Comparison of ENCODE assay signal across 1 cellular context in the genomic region with DNA sequence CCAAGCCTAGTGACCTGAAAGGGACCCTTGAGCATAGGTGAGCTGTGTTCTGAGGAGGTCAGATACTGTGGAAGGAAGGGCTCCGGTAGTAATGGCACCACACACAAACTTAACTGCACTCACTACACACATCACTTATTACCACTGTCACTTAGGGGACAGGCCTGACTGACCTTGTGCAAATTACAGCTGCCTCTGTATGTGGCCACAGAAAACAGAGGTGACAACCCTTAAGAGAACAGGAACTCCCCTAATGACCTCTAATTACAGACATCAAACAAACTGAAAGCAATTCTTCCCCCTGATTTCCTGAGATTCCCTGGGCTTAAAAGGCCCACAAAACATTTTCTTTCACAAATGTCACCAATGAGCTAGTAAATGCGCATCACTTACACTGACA.
TF ChIP-seq lines count a peak whose summit lies in the region.

No MANE protein-coding gene starts in this region.

TF ChIP-seq in GM23338, 12 proteins besides CTCF, POLR2A, EP300 and RAD21 (continued from another document):
- TF ChIP-seq, protein P1, sequence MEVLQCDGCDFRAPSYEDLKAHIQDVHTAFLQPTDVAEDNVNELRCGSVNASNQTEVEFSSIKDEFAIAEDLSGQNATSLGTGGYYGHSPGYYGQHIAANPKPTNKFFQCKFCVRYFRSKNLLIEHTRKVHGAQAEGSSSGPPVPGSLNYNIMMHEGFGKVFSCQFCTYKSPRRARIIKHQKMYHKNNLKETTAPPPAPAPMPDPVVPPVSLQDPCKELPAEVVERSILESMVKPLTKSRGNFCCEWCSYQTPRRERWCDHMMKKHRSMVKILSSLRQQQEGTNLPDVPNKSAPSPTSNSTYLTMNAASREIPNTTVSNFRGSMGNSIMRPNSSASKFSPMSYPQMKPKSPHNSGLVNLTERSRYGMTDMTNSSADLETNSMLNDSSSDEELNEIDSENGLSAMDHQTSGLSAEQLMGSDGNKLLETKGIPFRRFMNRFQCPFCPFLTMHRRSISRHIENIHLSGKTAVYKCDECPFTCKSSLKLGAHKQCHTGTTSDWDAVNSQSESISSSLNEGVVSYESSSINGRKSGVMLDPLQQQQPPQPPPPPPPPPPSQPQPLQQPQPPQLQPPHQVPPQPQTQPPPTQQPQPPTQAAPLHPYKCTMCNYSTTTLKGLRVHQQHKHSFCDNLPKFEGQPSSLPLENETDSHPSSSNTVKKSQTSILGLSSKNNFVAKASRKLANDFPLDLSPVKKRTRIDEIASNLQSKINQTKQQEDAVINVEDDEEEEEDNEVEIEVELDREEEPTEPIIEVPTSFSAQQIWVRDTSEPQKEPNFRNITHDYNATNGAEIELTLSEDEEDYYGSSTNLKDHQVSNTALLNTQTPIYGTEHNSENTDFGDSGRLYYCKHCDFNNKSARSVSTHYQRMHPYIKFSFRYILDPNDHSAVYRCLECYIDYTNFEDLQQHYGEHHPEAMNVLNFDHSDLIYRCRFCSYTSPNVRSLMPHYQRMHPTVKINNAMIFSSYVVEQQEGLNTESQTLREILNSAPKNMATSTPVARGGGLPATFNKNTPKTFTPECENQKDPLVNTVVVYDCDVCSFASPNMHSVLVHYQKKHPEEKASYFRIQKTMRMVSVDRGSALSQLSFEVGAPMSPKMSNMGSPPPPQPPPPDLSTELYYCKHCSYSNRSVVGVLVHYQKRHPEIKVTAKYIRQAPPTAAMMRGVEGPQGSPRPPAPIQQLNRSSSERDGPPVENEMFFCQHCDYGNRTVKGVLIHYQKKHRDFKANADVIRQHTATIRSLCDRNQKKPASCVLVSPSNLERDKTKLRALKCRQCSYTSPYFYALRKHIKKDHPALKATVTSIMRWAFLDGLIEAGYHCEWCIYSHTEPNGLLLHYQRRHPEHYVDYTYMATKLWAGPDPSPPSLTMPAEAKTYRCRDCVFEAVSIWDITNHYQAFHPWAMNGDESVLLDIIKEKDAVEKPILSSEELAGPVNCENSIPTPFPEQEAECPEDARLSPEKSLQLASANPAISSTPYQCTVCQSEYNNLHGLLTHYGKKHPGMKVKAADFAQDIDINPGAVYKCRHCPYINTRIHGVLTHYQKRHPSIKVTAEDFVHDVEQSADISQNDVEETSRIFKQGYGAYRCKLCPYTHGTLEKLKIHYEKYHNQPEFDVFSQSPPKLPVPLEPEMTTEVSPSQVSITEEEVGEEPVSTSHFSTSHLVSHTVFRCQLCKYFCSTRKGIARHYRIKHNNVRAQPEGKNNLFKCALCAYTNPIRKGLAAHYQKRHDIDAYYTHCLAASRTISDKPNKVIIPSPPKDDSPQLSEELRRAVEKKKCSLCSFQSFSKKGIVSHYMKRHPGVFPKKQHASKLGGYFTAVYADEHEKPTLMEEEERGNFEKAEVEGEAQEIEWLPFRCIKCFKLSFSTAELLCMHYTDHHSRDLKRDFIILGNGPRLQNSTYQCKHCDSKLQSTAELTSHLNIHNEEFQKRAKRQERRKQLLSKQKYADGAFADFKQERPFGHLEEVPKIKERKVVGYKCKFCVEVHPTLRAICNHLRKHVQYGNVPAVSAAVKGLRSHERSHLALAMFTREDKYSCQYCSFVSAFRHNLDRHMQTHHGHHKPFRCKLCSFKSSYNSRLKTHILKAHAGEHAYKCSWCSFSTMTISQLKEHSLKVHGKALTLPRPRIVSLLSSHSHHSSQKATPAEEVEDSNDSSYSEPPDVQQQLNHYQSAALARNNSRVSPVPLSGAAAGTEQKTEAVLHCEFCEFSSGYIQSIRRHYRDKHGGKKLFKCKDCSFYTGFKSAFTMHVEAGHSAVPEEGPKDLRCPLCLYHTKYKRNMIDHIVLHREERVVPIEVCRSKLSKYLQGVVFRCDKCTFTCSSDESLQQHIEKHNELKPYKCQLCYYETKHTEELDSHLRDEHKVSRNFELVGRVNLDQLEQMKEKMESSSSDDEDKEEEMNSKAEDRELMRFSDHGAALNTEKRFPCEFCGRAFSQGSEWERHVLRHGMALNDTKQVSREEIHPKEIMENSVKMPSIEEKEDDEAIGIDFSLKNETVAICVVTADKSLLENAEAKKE (CRISPR knock-in tag; IDR thresholded peaks at IDR 0.05), result no peak
